20 cellular contexts compared by ENCODE assay signal in the genomic region with DNA sequence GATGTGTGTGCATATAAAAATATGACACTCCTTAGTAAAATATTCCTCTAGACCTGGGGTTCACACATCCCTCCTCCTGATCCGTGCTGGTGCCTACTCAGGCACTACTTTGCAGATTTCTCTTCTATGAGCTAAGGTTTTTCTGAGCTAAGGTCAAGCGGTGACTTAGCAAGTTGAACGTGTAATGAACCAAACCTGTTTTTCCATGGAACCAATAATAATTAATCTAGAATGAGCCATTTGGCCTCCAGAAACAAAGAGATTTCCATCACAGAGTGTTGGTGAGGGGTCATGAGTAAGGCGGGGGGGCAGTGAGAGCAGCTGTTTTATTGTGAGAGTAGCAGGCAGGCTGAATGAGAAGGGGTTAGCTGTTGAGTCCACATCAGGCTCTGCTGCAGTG.
"Had no signal": no experiment of that assay in that cellular context is flagged by ENCODE, and none has a peak within 500 bp of the region (broad histone marks: within the 10 kb centered on the region; RNA-seq: fewer than 3 reads in every experiment).

No MANE protein-coding gene starts in this region.

- H3K27me3 Mint-ChIP-seq: activated B cell treated with CpG ODN at 0.5 μM for 24 hours; activated naive CD8-positive, alpha-beta T cell; stimulated activated naive CD8-positive, alpha-beta T cell treated with anti-CD3 and anti-CD28 coated beads, Interleukin-15, amount 100 ng/mL, for 72 hours had no signal

- H3K4me3 ChIP-seq: heart left ventricle, left lung, right lobe of liver, spleen, upper lobe of right lung had no signal

- H3K27me3 ChIP-seq: brain microvascular endothelial cell, heart left ventricle, left lung, right lobe of liver, spleen, upper lobe of right lung had no signal

- H3K36me3 Mint-ChIP-seq: natural killer cell had no signal

- H3K36me3 ChIP-seq: brain microvascular endothelial cell, heart left ventricle, right lobe of liver, upper lobe of right lung had no signal

- H3K27ac Mint-ChIP-seq: activated B cell treated with CpG ODN at 0.5 μM for 24 hours; activated CD8-positive, alpha-beta T cell treated with anti-CD3 and anti-CD28 coated beads, Interleukin-2, amount 10 ng/mL, durations not matched to agents 7 days and 5 days; activated naive CD8-positive, alpha-beta T cell; activated T-cell treated with anti-CD3 and anti-CD28 coated beads, Interleukin-2, amount 50 U/mL, for 72 hours; natural killer cell had no signal

- H3K9me3 Mint-ChIP-seq: activated B cell treated with CpG ODN at 0.5 μM for 24 hours; activated T-cell treated with anti-CD3 and anti-CD28 coated beads, Interleukin-2, amount 50 U/mL, for 72 hours; natural killer cell; stimulated activated naive CD8-positive, alpha-beta T cell treated with anti-CD3 and anti-CD28 coated beads, Interleukin-15, amount 100 ng/mL, for 72 hours had no signal

- H3K4me3 Mint-ChIP-seq: activated B cell treated with CpG ODN at 0.5 μM for 24 hours; activated CD8-positive, alpha-beta T cell treated with anti-CD3 and anti-CD28 coated beads, Interleukin-2, amount 10 ng/mL, durations not matched to agents 7 days and 5 days; activated naive CD8-positive, alpha-beta T cell; activated T-cell treated with anti-CD3 and anti-CD28 coated beads, Interleukin-2, amount 50 U/mL, for 72 hours; natural killer cell; stimulated activated naive CD8-positive, alpha-beta T cell treated with anti-CD3 and anti-CD28 coated beads, Interleukin-15, amount 100 ng/mL, for 72 hours had no signal

- H3K27ac ChIP-seq: brain microvascular endothelial cell, heart left ventricle, left lung, right lobe of liver, spleen, upper lobe of right lung had no signal

- H3K4me1 ChIP-seq: right lobe of liver, upper lobe of right lung had no signal

- H3K9me3 ChIP-seq: heart left ventricle, left lung, right lobe of liver, spleen, upper lobe of right lung had no signal

- ATAC-seq: activated CD8-positive, alpha-beta T cell treated with anti-CD3 and anti-CD28 coated beads, Interleukin-2, amount 10 ng/mL, durations not matched to agents 7 days and 5 days; activated T-cell treated with anti-CD3 and anti-CD28 coated beads, Interleukin-2, amount 50 U/mL, for 72 hours; heart left ventricle; left lung; natural killer cell; right lobe of liver; stimulated activated naive CD8-positive, alpha-beta T cell treated with anti-CD3 and anti-CD28 coated beads, Interleukin-15, amount 100 ng/mL, for 72 hours; upper lobe of right lung had no signal

- DNase-seq: activated B cell treated with CpG ODN at 0.5 μM for 24 hours; activated CD4-positive, alpha-beta T cell treated with anti-CD3 and anti-CD28 coated beads for 48 hours; activated CD8-positive, alpha-beta memory T cell treated with anti-CD3 and anti-CD28 coated beads, Interleukin-2, amount 50 U/mL, for 4 hours; activated CD8-positive, alpha-beta T cell treated with anti-CD3 and anti-CD28 coated beads, Interleukin-2, amount 10 ng/mL, durations not matched to agents 7 days and 5 days; activated gamma-delta T cell treated with Interleukin-2 at 50 U/mL for 16 hours; activated T-cell treated with anti-CD3 and anti-CD28 coated beads, Interleukin-2, amount 50 U/mL, for 72 hours; amygdala; brain microvascular endothelial cell; effector CD8-positive, alpha-beta T cell; heart left ventricle; left lung; mammary epithelial cell; natural killer cell; nucleus accumbens; posterior cingulate gyrus; right lobe of liver; spleen; stimulated activated naive CD8-positive, alpha-beta T cell treated with anti-CD3 and anti-CD28 coated beads, Interleukin-15, amount 100 ng/mL, for 72 hours; upper lobe of right lung had no signal
